Comparison of ENCODE assay signal across 11 cellular contexts in genomic region chr16:72860726-72861562, GRCh38.
"Had no signal": no experiment of that assay in that cellular context is flagged by ENCODE, and none has a peak within 500 bp of the region (broad histone marks: within the 10 kb centered on the region; RNA-seq: fewer than 3 reads in every experiment).

No MANE protein-coding gene starts in this region.

- H3K9me3 ChIP-seq: colonic mucosa, psoas muscle, right lobe of liver had no signal

- H3K4me1 ChIP-seq: colonic mucosa, right lobe of liver had no signal

- ATAC-seq: activated CD4-positive, CD25-positive, alpha-beta regulatory T cell treated with anti-CD3 and anti-CD28 coated beads, Interleukin-2, amount 50 U/mL, for 24 hours; esophagus mucosa; psoas muscle; right lobe of liver; stimulated activated naive CD8-positive, alpha-beta T cell treated with anti-CD3 and anti-CD28 coated beads, Interleukin-15, Interleukin-2, amounts not matched to agents 100 U/mL and 50 U/mL, for 24 hours had no signal

- H3K27ac ChIP-seq: colonic mucosa, psoas muscle, right lobe of liver had no signal

- H3K27me3 ChIP-seq: colonic mucosa, right lobe of liver had no signal

- H3K4me3 ChIP-seq: colonic mucosa, psoas muscle, right lobe of liver had no signal

- H3K36me3 ChIP-seq: colonic mucosa, right lobe of liver had no signal

- DNase-seq: activated CD4-positive, alpha-beta T cell treated with anti-CD3 and anti-CD28 coated beads, Interleukin-2, amount 50 U/mL, for 1 hour; activated CD8-positive, alpha-beta memory T cell treated with anti-CD3 and anti-CD28 coated beads for 24 hours; colonic mucosa; islet precursor cell; psoas muscle; right lobe of liver; stimulated activated naive CD8-positive, alpha-beta T cell treated with anti-CD3 and anti-CD28 coated beads, Interleukin-15, Interleukin-2, amounts not matched to agents 100 U/mL and 50 U/mL, for 24 hours; T-helper 1 cell; T1000 had no signal
